8 cellular contexts compared by ENCODE assay signal in genomic region chr10:117653170-117653515, GRCh38.
A peak's percentile ranks its signal among the peaks of the same experiment; 100 is the strongest.
DNase-seq lines count a peak whose midpoint lies in the region; ATAC-seq, FAIRE-seq and TF ChIP-seq lines count a peak whose summit lies in the region.

No MANE protein-coding gene starts in this region.

- H3K9me3 ChIP-seq in osteoblast (ENCODE audit: low read depth, low read length), result no peaks in the 10 kb centered on the region
- H3K9me3 ChIP-seq in Caco-2, result peaks cover 4% of the 10 kb centered on the region; the same call in 1 of the 2 replicates

- H3K79me2 ChIP-seq in osteoblast (ENCODE audit: insufficient read depth, low read length), result no peaks in the 10 kb centered on the region

- H3K27me3 ChIP-seq in osteoblast (ENCODE audit: insufficient read depth, low read length), result no peaks in the 10 kb centered on the region
- H3K27me3 ChIP-seq in Caco-2 (replicated peaks; ENCODE audit: control insufficient read depth, insufficient read depth, low read length), result no peaks in the 10 kb centered on the region

- H3K36me3 ChIP-seq in osteoblast (ENCODE audit: insufficient read depth, low read length), result no peaks in the 10 kb centered on the region
- no peaks in the 10 kb centered on the region for H3K36me3 ChIP-seq in Caco-2 (ENCODE audit: control insufficient read depth, insufficient read depth, low read length)

- H3K4me3 Mint-ChIP-seq in activated CD4-positive, alpha-beta T cell treated with anti-CD3 and anti-CD28 coated beads, Interleukin-2, amount 10 ng/mL, durations not matched to agents 7 days and 5 days, result no peak overlapping the region
- no peak overlapping the region for H3K4me3 Mint-ChIP-seq in Caco-2 (ENCODE audit: unreplicated experiment)

- peaks cover 3% of the 10 kb centered on the region for H3K36me3 Mint-ChIP-seq in activated CD4-positive, alpha-beta T cell treated with anti-CD3 and anti-CD28 coated beads, Interleukin-2, amount 10 ng/mL, durations not matched to agents 7 days and 5 days (ENCODE audit: low read depth)
- H3K36me3 Mint-ChIP-seq in Caco-2 (ENCODE audit: insufficient read depth, unreplicated experiment), result no peaks in the 10 kb centered on the region

- peaks cover 24% of the 10 kb centered on the region for H3K4me1 Mint-ChIP-seq in activated CD4-positive, alpha-beta T cell treated with anti-CD3 and anti-CD28 coated beads, Interleukin-2, amount 10 ng/mL, durations not matched to agents 7 days and 5 days
- no peaks in the 10 kb centered on the region for H3K4me1 Mint-ChIP-seq in Caco-2 (ENCODE audit: low read depth, unreplicated experiment)

- no peak overlapping the region for H3K4me3 ChIP-seq in osteoblast (ENCODE audit: insufficient read depth, low read length)
- H3K4me3 ChIP-seq in Caco-2 (ENCODE audit: low read depth, low read length), result no peak overlapping the region

- intact Hi-C loops in Caco-2 (cut with micrococcal nuclease; ENCODE audit: unreplicated experiment), result no loop called here

- ATAC-seq in HG03097 (IDR thresholded peaks at IDR 0.05; ENCODE audit: low FRiP score, unreplicated experiment), result peak; percentile 91

- no peaks in the 10 kb centered on the region for H4K20me1 ChIP-seq in osteoblast (ENCODE audit: insufficient read depth, low read length)

- BruUV-seq in Caco-2 (replicated peaks; lab: Mats Ljungman, UMichigan), result no TSS peak

- no peak overlapping the region for H3K27ac ChIP-seq in osteoblast (ENCODE audit: low read depth, low read length)

- FAIRE-seq in GM19239 (lab: Jason Lieb, UNC), result peak; percentile 99

- no peak overlapping the region for H2AFZ ChIP-seq in osteoblast (ENCODE audit: low read length)

- H3K4me1 ChIP-seq in osteoblast (ENCODE audit: insufficient read depth, low read length) (peaks cover 5% of the 10 kb centered on the region), Caco-2 (no peaks in the 10 kb centered on the region; the same call in 1 of the 2 replicates)

- CTCF ChIA-PET in activated CD4-positive, alpha-beta T cell treated with anti-CD3 and anti-CD28 coated beads, Interleukin-2, amount 10 ng/mL, durations not matched to agents 7 days and 5 days (lab: Charles Lee), result no interaction called here
- CTCF ChIA-PET in Caco-2 (lab: Charles Lee), result no interaction called here

- peaks cover 19% of the 10 kb centered on the region for H3K9me3 Mint-ChIP-seq in activated CD4-positive, alpha-beta T cell treated with anti-CD3 and anti-CD28 coated beads, Interleukin-2, amount 10 ng/mL, durations not matched to agents 7 days and 5 days
- peaks cover 52% of the 10 kb centered on the region for H3K9me3 Mint-ChIP-seq in Caco-2 (ENCODE audit: unreplicated experiment)

- no peak overlapping the region for H3K27ac Mint-ChIP-seq in activated CD4-positive, alpha-beta T cell treated with anti-CD3 and anti-CD28 coated beads, Interleukin-2, amount 10 ng/mL, durations not matched to agents 7 days and 5 days
- H3K27ac Mint-ChIP-seq in Caco-2 (ENCODE audit: unreplicated experiment), result no peak overlapping the region

- DNase-seq in AG08396 (ENCODE audit: low spot score) (peak; percentile 66), GM19239 (ENCODE audit: insufficient read length, low spot score) (peak; percentile 54), osteoblast (ENCODE audit: insufficient read length, low spot score, missing footprints) (peak; percentile 80), NCI-H2171 (lab: John Stamatoyannopoulos, UW) (no peak), Caco-2 (no peak), NCI-H774 (lab: John Stamatoyannopoulos, UW) (no peak)
- DNase-seq in activated CD4-positive, alpha-beta T cell treated with anti-CD3 and anti-CD28 coated beads, Interleukin-2, amount 10 ng/mL, durations not matched to agents 7 days and 5 days, result peak; percentile 54

- POLR2A ChIA-PET in activated CD4-positive, alpha-beta T cell treated with anti-CD3 and anti-CD28 coated beads, Interleukin-2, amount 10 ng/mL, durations not matched to agents 7 days and 5 days (lab: Charles Lee), result no interaction called here
- POLR2A ChIA-PET in Caco-2 (lab: Charles Lee), result no interaction called here

- H3K27me3 Mint-ChIP-seq in activated CD4-positive, alpha-beta T cell treated with anti-CD3 and anti-CD28 coated beads, Interleukin-2, amount 10 ng/mL, durations not matched to agents 7 days and 5 days, result peaks cover 6% of the 10 kb centered on the region
- no peaks in the 10 kb centered on the region for H3K27me3 Mint-ChIP-seq in Caco-2 (ENCODE audit: insufficient read depth, unreplicated experiment)

- H3K4me2 ChIP-seq in osteoblast (ENCODE audit: insufficient read depth, low read length), result no peak overlapping the region

- TF ChIP-seq CTCF in osteoblast (IDR thresholded peaks at IDR 0.05; ENCODE audit: extremely low read depth, low read depth, low read length) (no peak), Caco-2 (IDR thresholded peaks at IDR 0.05; ENCODE audit: insufficient read depth in 1 of 2, low read depth in 1 of 2, low read length in 1 of 2, severe bottlenecking in 1 of 2, unreplicated experiment in 1 of 2) (no peak)

Comparison
In these comparisons a context has a peak if more than half of its experiments do, and no peak if none do; other contexts are left out.
1. DNase-seq: peak in AG08396 (single experiment), GM19239 (single experiment), activated CD4-positive, alpha-beta T cell treated with anti-CD3 and anti-CD28 coated beads, Interleukin-2, amount 10 ng/mL, durations not matched to agents 7 days and 5 days (single experiment) and osteoblast (single experiment); none in NCI-H2171 (single experiment), Caco-2 (0 of 2) and NCI-H774 (single experiment).